Comparison of ENCODE assay signal across 13 cellular contexts in the genomic region with DNA sequence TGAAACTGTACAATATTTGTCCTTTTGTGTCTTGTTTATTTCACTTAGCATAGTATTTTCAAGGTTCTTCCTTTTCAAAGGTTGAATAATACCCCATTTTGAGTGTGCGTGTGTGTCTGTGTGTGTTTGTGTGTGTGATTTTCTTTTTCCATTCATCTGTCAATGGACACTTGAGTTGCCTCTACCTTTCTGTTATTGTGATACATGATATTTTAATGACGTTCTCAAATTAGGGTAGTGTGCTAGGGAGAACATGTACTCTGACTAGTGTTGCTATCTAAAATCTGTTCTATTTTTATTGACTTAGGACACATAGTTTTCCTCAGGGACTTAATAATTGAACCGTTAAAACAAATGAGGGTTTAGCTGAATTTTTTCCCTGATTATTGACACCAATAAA. TPM values are rescaled to one million over a fixed set of nuclear protein-coding genes. Genes with fewer than 3 reads are reported as not detected.
"Had no signal": no experiment of that assay in that cellular context is flagged by ENCODE, and none has a peak within 500 bp of the region (broad histone marks: within the 10 kb centered on the region; RNA-seq: fewer than 3 reads in every experiment).

No MANE protein-coding gene starts in this region.

- H3K27me3 ChIP-seq: esophagus squamous epithelium, heart left ventricle, right lobe of liver, tibial artery had no signal

- H3K36me3 ChIP-seq: esophagus squamous epithelium, heart left ventricle, prostate gland, right lobe of liver, tibial artery had no signal

- H3K27ac ChIP-seq: esophagus squamous epithelium, heart left ventricle, prostate gland, right lobe of liver, tibial artery had no signal

- H3K4me3 ChIP-seq: esophagus squamous epithelium, heart left ventricle, prostate gland, right lobe of liver, tibial artery had no signal

- H3K9me3 ChIP-seq: esophagus squamous epithelium, heart left ventricle, prostate gland, right lobe of liver, tibial artery had no signal

- DNase-seq: activated CD4-positive, alpha-beta T cell treated with anti-CD3 and anti-CD28 coated beads for 4 hours; activated CD8-positive, alpha-beta memory T cell treated with anti-CD3 and anti-CD28 coated beads, Interleukin-2, amount 50 U/mL, for 4 hours; activated CD8-positive, alpha-beta T cell treated with anti-CD3 and anti-CD28 coated beads for 36 hours; aorta; esophagus squamous epithelium; foreskin fibroblast; heart left ventricle; occipital lobe; right lobe of liver; tibial artery had no signal

- ATAC-seq: activated CD8-positive, alpha-beta T cell treated with anti-CD3 and anti-CD28 coated beads for 36 hours; left lobe of liver; right lobe of liver; stimulated activated memory B cell treated with anti-CD40 and anti-IgM and Interleukin-4, amounts not matched to agents 10 μg/mL and 1 μg/mL and 100 μg/mL, for 72 hours had no signal

- H3K4me1 ChIP-seq: esophagus squamous epithelium, prostate gland, right lobe of liver, tibial artery had no signal

RNA-seq across cellular contexts. Expression of gene MMRN1, which starts 9.9 kb away (rescaled TPM):
- total RNA-seq: activated CD8-positive, alpha-beta T cell treated with anti-CD3 and anti-CD28 coated beads for 36 hours had no signal
